In genomic region chr10:18233775-18234174, GRCh38 we compare ENCODE assay signal across 13 cellular contexts.
DNase-seq lines count a peak whose midpoint lies in the region; ATAC-seq, FAIRE-seq and TF ChIP-seq lines count a peak whose summit lies in the region.
"Had no signal": no experiment of that assay in that cellular context is flagged by ENCODE, and none has a peak within 500 bp of the region (broad histone marks: within the 10 kb centered on the region; RNA-seq: fewer than 3 reads in every experiment).

No MANE protein-coding gene starts in this region.

- intact Hi-C loops in Panc1 (cut with micrococcal nuclease; ENCODE audit: unreplicated experiment) (no loop called here), cardiac septum (cut with DNase I) (loop anchor here (10.0 kb wide), 1 partner anchor 241 kb away; no protein-coding TSS in a partner anchor)

- no peak overlapping the region for H3K4me3 ChIP-seq in Panc1 (ENCODE audit: low read depth in 2 of 2, low read length in 2 of 2)
- H3K4me3 ChIP-seq: MG63, smooth muscle cell had no signal

- in situ Hi-C loops in Panc1 (cut with HindIII; ENCODE audit: low pct_unique_long_range_greater_than_20kb, low sequenced_read_pairs), result no loop called here

- POLR2A ChIA-PET in Panc1 (lab: Charles Lee), result no interaction called here
- POLR2A ChIA-PET in activated CD8-positive, alpha-beta T cell treated with anti-CD3 and anti-CD28 coated beads, Interleukin-2, amount 10 ng/mL, durations not matched to agents 7 days and 5 days (lab: Charles Lee), result no interaction called here

- no peak for DNase-seq in Panc1 (ENCODE audit: low read depth, low spot score)
- peak; percentile 84 for DNase-seq in cardiac septum (ENCODE audit: low spot score)
- DNase-seq in neural crest cell (ENCODE audit: low read depth, low spot score), result no peak
- DNase-seq in DMS79 treated with DMSO at 0.1 percent for 48 hours (lab: John Stamatoyannopoulos, UW), result no peak
- DNase-seq in activated CD8-positive, alpha-beta T cell treated with anti-CD3 and anti-CD28 coated beads, Interleukin-2, amount 10 ng/mL, durations not matched to agents 7 days and 5 days, result no peak
- DNase-seq in GM12891 (ENCODE audit: insufficient read length, low spot score), result no peak
- DNase-seq: MG63, midbrain, NCI-H774, T-helper 2 cell had no signal

- TF ChIP-seq CTCF in GM12874 (IDR thresholded peaks at IDR 0.05; ENCODE audit: insufficient read depth, low read depth, low read length), result 0 out of 2 replicates have a peak, but pooled peaks have one; percentile 18
- TF ChIP-seq CTCF in Panc1 (IDR thresholded peaks at IDR 0.05), result peak; percentile 18
- TF ChIP-seq CTCF in neural crest cell (conservative IDR thresholded peaks at IDR 0.05), result peak; percentile 45

- H3K9me3 Mint-ChIP-seq in neural crest cell, result no peaks in the 10 kb centered on the region
- no peaks in the 10 kb centered on the region for H3K9me3 Mint-ChIP-seq in activated CD8-positive, alpha-beta T cell treated with anti-CD3 and anti-CD28 coated beads, Interleukin-2, amount 10 ng/mL, durations not matched to agents 7 days and 5 days (ENCODE audit: insufficient read depth)

- no peak overlapping the region for H3K4me3 Mint-ChIP-seq in neural crest cell
- no peak overlapping the region for H3K4me3 Mint-ChIP-seq in activated CD8-positive, alpha-beta T cell treated with anti-CD3 and anti-CD28 coated beads, Interleukin-2, amount 10 ng/mL, durations not matched to agents 7 days and 5 days

- peaks cover 25% of the 10 kb centered on the region for H3K27me3 Mint-ChIP-seq in neural crest cell (ENCODE audit: low read depth)
- H3K27me3 Mint-ChIP-seq in activated CD8-positive, alpha-beta T cell treated with anti-CD3 and anti-CD28 coated beads, Interleukin-2, amount 10 ng/mL, durations not matched to agents 7 days and 5 days (ENCODE audit: low read depth), result no peaks in the 10 kb centered on the region

- CTCF ChIA-PET in Panc1 (lab: Charles Lee), result no interaction called here
- CTCF ChIA-PET in activated CD8-positive, alpha-beta T cell treated with anti-CD3 and anti-CD28 coated beads, Interleukin-2, amount 10 ng/mL, durations not matched to agents 7 days and 5 days (lab: Charles Lee), result no interaction called here

- no peaks in the 10 kb centered on the region for H3K4me1 ChIP-seq in Panc1 (ENCODE audit: control insufficient read depth, insufficient read depth, low read length)

- no peak for ATAC-seq in Panc1
- no peak for ATAC-seq in activated CD8-positive, alpha-beta T cell treated with anti-CD3 and anti-CD28 coated beads, Interleukin-2, amount 10 ng/mL, durations not matched to agents 7 days and 5 days
- ATAC-seq in GM21423 (IDR thresholded peaks at IDR 0.05; ENCODE audit: unreplicated experiment), result no peak

- H3K9me3 ChIP-seq in Panc1 (ENCODE audit: control insufficient read depth, insufficient read depth, low read depth, low read length), result no peaks in the 10 kb centered on the region
- H3K9me3 ChIP-seq: MG63 had no signal

- no peak for FAIRE-seq in GM12891 (lab: Jason Lieb, UNC)

- no peaks in the 10 kb centered on the region for H3K27me3 ChIP-seq in Panc1 (ENCODE audit: control insufficient read depth, insufficient read depth, low read length)
- H3K27me3 ChIP-seq: MG63 had no signal

- no peaks in the 10 kb centered on the region for H3K36me3 Mint-ChIP-seq in neural crest cell (ENCODE audit: low read depth)
- H3K36me3 Mint-ChIP-seq in activated CD8-positive, alpha-beta T cell treated with anti-CD3 and anti-CD28 coated beads, Interleukin-2, amount 10 ng/mL, durations not matched to agents 7 days and 5 days (ENCODE audit: low read depth), result no peaks in the 10 kb centered on the region

- H3K27ac ChIP-seq in Panc1 (ENCODE audit: low read length), result no peak overlapping the region

- no peak overlapping the region for H3K27ac Mint-ChIP-seq in neural crest cell (ENCODE audit: unreplicated experiment)
- no peak overlapping the region for H3K27ac Mint-ChIP-seq in activated CD8-positive, alpha-beta T cell treated with anti-CD3 and anti-CD28 coated beads, Interleukin-2, amount 10 ng/mL, durations not matched to agents 7 days and 5 days

- H3K4me1 Mint-ChIP-seq in neural crest cell, result peaks cover 22% of the 10 kb centered on the region
- H3K4me1 Mint-ChIP-seq in activated CD8-positive, alpha-beta T cell treated with anti-CD3 and anti-CD28 coated beads, Interleukin-2, amount 10 ng/mL, durations not matched to agents 7 days and 5 days (ENCODE audit: low read depth), result no peaks in the 10 kb centered on the region

- TF ChIP-seq POLR2A in GM12891 (IDR thresholded peaks at IDR 0.05; ENCODE audit: low read depth, low read length), result no peak

- H3K36me3 ChIP-seq in Panc1 (ENCODE audit: control insufficient read depth, insufficient read depth, low read length), result no peaks in the 10 kb centered on the region
- H3K36me3 ChIP-seq: MG63 had no signal

- BruUV-seq in Panc1 (replicated peaks; lab: Mats Ljungman, UMichigan), result no TSS peak

TF ChIP-seq in GM12891, 5 proteins besides CTCF, POLR2A, EP300 and RAD21:
- no peak for TF ChIP-seq PAX5 (IDR thresholded peaks at IDR 0.05; ENCODE audit: insufficient read depth, low read length, severe bottlenecking)
TF ChIP-seq in GM12891: peak in this region for 0.
